20 cellular contexts compared by ENCODE assay signal in genomic region chr14:44396226-44396625, GRCh38.
A peak's percentile ranks its signal among the peaks of the same experiment; 100 is the strongest.
DNase-seq lines count a peak whose midpoint lies in the region; ATAC-seq, FAIRE-seq and TF ChIP-seq lines count a peak whose summit lies in the region.
"Had no signal": no experiment of that assay in that cellular context is flagged by ENCODE, and none has a peak within 500 bp of the region (broad histone marks: within the 10 kb centered on the region; RNA-seq: fewer than 3 reads in every experiment).

No MANE protein-coding gene starts in this region.

- TF ChIP-seq EP300 in HepG2 (IDR thresholded peaks at IDR 0.05; ENCODE audit: low read depth in 2 of 2, low read length in 2 of 2) (no peak), HepG2 (CRISPR knock-in tag; IDR thresholded peaks at IDR 0.05; ENCODE audit: borderline replicate concordance) (no peak)

- ATAC-seq in HepG2: no peak
- no peak for ATAC-seq in right lobe of liver
- ATAC-seq in left lung: peak; percentile 88
- ATAC-seq in GM21619 (IDR thresholded peaks at IDR 0.05; ENCODE audit: unreplicated experiment): no peak
- ATAC-seq: Right ventricle myocardium inferior had no signal

- H3K36me3 ChIP-seq in HepG2 (replicated peaks in 1 of 2; ENCODE audit: control insufficient read depth in 1 of 2, insufficient read depth in 2 of 2, low read length in 2 of 2) (no peaks in the 10 kb centered on the region), right lobe of liver (no peaks in the 10 kb centered on the region), left lung (no peaks in the 10 kb centered on the region)
- H3K36me3 ChIP-seq: MG63, Peyer's patch had no signal

- no peak for FAIRE-seq in HepG2 (lab: Jason Lieb, UNC)
- FAIRE-seq: GM12891, GM18507 had no signal

- peak; percentile 40 for DNase-seq in DMS153 (lab: John Stamatoyannopoulos, UW)
- DNase-seq in DMS153 treated with DMSO at 0.1 percent for 48 hours (lab: John Stamatoyannopoulos, UW; ENCODE audit: unreplicated experiment): no peak
- DNase-seq in HepG2 (ENCODE audit: low spot score): no peak
- DNase-seq in right lobe of liver: no peak
- no peak for DNase-seq in left lung
- no peak for DNase-seq in DMS79 (lab: John Stamatoyannopoulos, UW)
- no peak for DNase-seq in activated CD4-positive, alpha-beta T cell treated with anti-CD3 and anti-CD28 coated beads, Interleukin-2, amount 10 ng/mL, durations not matched to agents 24 days and 14 days
- DNase-seq: Calu3; CD4-positive, alpha-beta memory T cell; GDM1; GM23248; MG63; NCI-H187; NCI-H526; Peyer's patch had no signal

- no peak overlapping the region for H3K4me3 ChIP-seq in HepG2 (replicated peaks in 1 of 3; ENCODE audit: insufficient read depth in 1 of 3, low read depth in 2 of 3, low read length in 3 of 3)
- no peak overlapping the region for H3K4me3 ChIP-seq in right lobe of liver
- no peak overlapping the region for H3K4me3 ChIP-seq in left lung
- H3K4me3 ChIP-seq: GM23248, MG63, Peyer's patch had no signal

- no TSS peak for BruUV-seq in HepG2 (replicated peaks; lab: Mats Ljungman, UMichigan)

- H3K9me3 ChIP-seq in HepG2 (ENCODE audit: low read length) (peaks cover 41% of the 10 kb centered on the region), right lobe of liver (no peaks in the 10 kb centered on the region), left lung (no peaks in the 10 kb centered on the region)
- H3K9me3 ChIP-seq: MG63, Peyer's patch had no signal

- 69% methylated on average over 2 of the region's 2 CpGs for WGBS in HepG2 (ENCODE audit: low lambda C conversion rate)
- 48% methylated on average over 2 of the region's 2 CpGs for WGBS in right lobe of liver (ENCODE audit: insufficient coverage, low coverage, low lambda C conversion rate, missing lambda C conversion rate)

- no peak overlapping the region for H3K27ac ChIP-seq in HepG2 (ENCODE audit: extremely low read length, insufficient read depth, low read length)
- no peak overlapping the region for H3K27ac ChIP-seq in right lobe of liver
- no peak overlapping the region for H3K27ac ChIP-seq in left lung
- H3K27ac ChIP-seq: 22Rv1, GM23248, Peyer's patch had no signal

- no peaks in the 10 kb centered on the region for H3K4me1 Mint-ChIP-seq in activated CD4-positive, alpha-beta T cell treated with anti-CD3 and anti-CD28 coated beads, Interleukin-2, amount 10 ng/mL, durations not matched to agents 24 days and 14 days
- H3K4me1 Mint-ChIP-seq: CD4-positive, alpha-beta memory T cell had no signal

- CTCF ChIA-PET in HepG2 (lab: Yijun Ruan, JAX; ENCODE audit: low intra/inter-chr PET ratio, low total read pairs): no interaction called here

- H4K20me1 ChIP-seq in HepG2 (ENCODE audit: insufficient read depth, low read length): no peaks in the 10 kb centered on the region

- H3K27ac Mint-ChIP-seq in activated CD4-positive, alpha-beta T cell treated with anti-CD3 and anti-CD28 coated beads, Interleukin-2, amount 10 ng/mL, durations not matched to agents 24 days and 14 days: no peak overlapping the region
- H3K27ac Mint-ChIP-seq: CD4-positive, alpha-beta memory T cell had no signal

- H3K27me3 Mint-ChIP-seq in activated CD4-positive, alpha-beta T cell treated with anti-CD3 and anti-CD28 coated beads, Interleukin-2, amount 10 ng/mL, durations not matched to agents 24 days and 14 days: no peaks in the 10 kb centered on the region
- H3K27me3 Mint-ChIP-seq: CD4-positive, alpha-beta memory T cell had no signal

- in situ Hi-C loops in HepG2 (cut with HindIII; ENCODE audit: extremely low pct_ligation_motif_present, low pct_unique_long_range_greater_than_20kb): no loop called here

- H3K4me3 Mint-ChIP-seq in activated CD4-positive, alpha-beta T cell treated with anti-CD3 and anti-CD28 coated beads, Interleukin-2, amount 10 ng/mL, durations not matched to agents 24 days and 14 days: no peak overlapping the region
- H3K4me3 Mint-ChIP-seq: CD4-positive, alpha-beta memory T cell had no signal

- H2AFZ ChIP-seq in HepG2 (ENCODE audit: low read length): no peak overlapping the region
- H2AFZ ChIP-seq: GM23248 had no signal

- intact Hi-C loops in HepG2 (cut with micrococcal nuclease; ENCODE audit: unreplicated experiment) (no loop called here), right lobe of liver (cut with DNase I) (no loop called here), left lung (cut with DNase I) (no loop called here)
- intact Hi-C loops in activated CD4-positive, alpha-beta T cell treated with anti-CD3 and anti-CD28 coated beads, Interleukin-2, amount 10 ng/mL, durations not matched to agents 24 days and 14 days (cut with micrococcal nuclease): no loop called here

- no peak overlapping the region for H3K9ac ChIP-seq in HepG2 (ENCODE audit: insufficient read depth, low read depth, low read length)
- H3K9ac ChIP-seq: GM23248 had no signal

- no peaks in the 10 kb centered on the region for H3K36me3 Mint-ChIP-seq in activated CD4-positive, alpha-beta T cell treated with anti-CD3 and anti-CD28 coated beads, Interleukin-2, amount 10 ng/mL, durations not matched to agents 24 days and 14 days (ENCODE audit: low read depth)
- H3K36me3 Mint-ChIP-seq: CD4-positive, alpha-beta memory T cell had no signal

- H3K9me3 Mint-ChIP-seq in activated CD4-positive, alpha-beta T cell treated with anti-CD3 and anti-CD28 coated beads, Interleukin-2, amount 10 ng/mL, durations not matched to agents 24 days and 14 days: no peaks in the 10 kb centered on the region

- H3K27me3 ChIP-seq in HepG2 (ENCODE audit: control insufficient read depth in 1 of 2, insufficient read depth in 2 of 2, low read length in 2 of 2) (no peaks in the 10 kb centered on the region), right lobe of liver (no peaks in the 10 kb centered on the region), left lung (no peaks in the 10 kb centered on the region)
- H3K27me3 ChIP-seq: MG63, Peyer's patch had no signal

- TF ChIP-seq RAD21 in HepG2 (CRISPR knock-in tag; IDR thresholded peaks at IDR 0.05): no peak

- no peak overlapping the region for H3K4me2 ChIP-seq in HepG2 (ENCODE audit: low read depth, low read length)

- no peaks in the 10 kb centered on the region for H3K79me2 ChIP-seq in HepG2 (ENCODE audit: insufficient read depth, low read length)

- no peak for TF ChIP-seq CTCF in HepG2 (CRISPR knock-in tag; IDR thresholded peaks at IDR 0.05)
- no peak for TF ChIP-seq CTCF in right lobe of liver (IDR thresholded peaks at IDR 0.05)
- no peak for TF ChIP-seq CTCF in left lung (IDR thresholded peaks at IDR 0.05)

- POLR2A ChIA-PET in HepG2 (lab: Yijun Ruan, JAX): no interaction called here

- TF ChIP-seq POLR2A in HepG2 (IDR thresholded peaks at IDR 0.05; ENCODE audit: insufficient read depth in 1 of 2, low read depth in 2 of 2, low read length in 2 of 2) (no peak), right lobe of liver (IDR thresholded peaks at IDR 0.05) (no peak)

- H3K4me1 ChIP-seq in HepG2 (ENCODE audit: insufficient read depth, low read length) (no peaks in the 10 kb centered on the region), right lobe of liver (no peaks in the 10 kb centered on the region), left lung (no peaks in the 10 kb centered on the region)
- H3K4me1 ChIP-seq: Peyer's patch had no signal

TF ChIP-seq in HepG2, 621 proteins besides CTCF, POLR2A, EP300 and RAD21:
- TF ChIP-seq SOX6 (IDR thresholded peaks at IDR 0.05) (no peak), SOX6 (CRISPR knock-in tag; IDR thresholded peaks at IDR 0.05) (no peak), CEBPB (IDR thresholded peaks at IDR 0.05; ENCODE audit: borderline replicate concordance, low read depth, low read length) (peak; percentile 67)
